8 cellular contexts compared by ENCODE assay signal in the genomic region with DNA sequence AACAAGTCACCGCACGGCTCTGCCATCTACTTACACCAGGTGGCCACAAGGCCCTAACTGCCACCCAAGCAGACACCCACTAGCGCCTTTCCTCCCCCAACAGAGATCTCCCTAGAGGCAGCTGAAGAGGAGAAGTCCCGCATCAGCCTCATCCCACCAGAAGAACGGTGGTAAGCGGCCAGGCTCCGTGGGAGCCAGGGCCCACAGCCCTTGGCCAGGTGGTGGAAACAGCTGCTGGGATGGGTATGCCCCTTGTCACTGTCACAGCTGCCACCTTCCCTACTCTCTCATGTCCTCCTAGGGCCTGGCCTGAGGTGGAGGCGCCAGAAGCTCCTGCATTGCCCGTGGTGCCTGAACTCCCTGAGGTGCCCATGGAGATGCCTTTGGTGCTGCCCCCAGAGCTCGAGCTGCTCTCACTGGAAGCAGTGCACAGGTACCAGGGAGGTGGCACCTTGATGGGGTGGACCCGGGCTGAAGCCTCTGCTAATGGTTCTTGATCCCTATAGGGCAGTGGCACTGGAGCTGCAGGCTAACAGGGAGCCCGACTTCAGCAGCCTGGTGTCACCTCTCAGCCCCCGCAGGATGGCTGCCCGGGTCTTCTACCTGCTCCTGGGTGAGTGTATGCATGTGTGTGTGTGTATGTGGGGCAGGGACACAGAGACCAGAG. TPM values are rescaled to one million over a fixed set of nuclear protein-coding genes. Genes with fewer than 3 reads are reported as not detected.
DNase-seq lines count a peak whose midpoint lies in the region; ATAC-seq, FAIRE-seq and TF ChIP-seq lines count a peak whose summit lies in the region.

No MANE protein-coding gene starts in this region.

- H3K4me3 ChIP-seq in heart left ventricle: no peak overlapping the region
- no peak overlapping the region for H3K4me3 ChIP-seq in coronary artery

- peak overlapping the region in 1 of 3 experiments; percentile 11 for H3K4me3 Mint-ChIP-seq in nephron

- intact Hi-C loops in heart left ventricle (cut with DNase I) (no loop called here), Right ventricle myocardium inferior (cut with DNase I) (no loop called here)

- 86 to 92% (median 89%) methylated on average over 8 to 14 of the region's 14 CpGs for WGBS in heart left ventricle, 4 donors

- no peaks in the 10 kb centered on the region for H3K9me3 Mint-ChIP-seq in nephron

- H3K4me1 ChIP-seq in heart left ventricle: peaks cover 0 to 17% (median 9%) of the 10 kb centered on the region in 12 donors

- no peaks in the 10 kb centered on the region for H3K9me3 ChIP-seq in heart left ventricle

- peaks cover 48% of the 10 kb centered on the region for H3K36me3 Mint-ChIP-seq in nephron (ENCODE audit: low read depth)

- no peak for TF ChIP-seq POLR2A in heart left ventricle (IDR thresholded peaks at IDR 0.05)

- H3K36me3 ChIP-seq in heart left ventricle: peaks cover 4 to 95% (median 71%) of the 10 kb centered on the region in 9 donors

- ATAC-seq in heart left ventricle (peak in 3 of 4 donors; percentile 3 to 17 (median 16)), Right ventricle myocardium inferior (no peak), GM21723 (IDR thresholded peaks at IDR 0.05; ENCODE audit: unreplicated experiment) (no peak), HG03025 (IDR thresholded peaks at IDR 0.05; ENCODE audit: low FRiP score, unreplicated experiment) (no peak)

- TF ChIP-seq CTCF in heart left ventricle (IDR thresholded peaks at IDR 0.05) (no peak), coronary artery (IDR thresholded peaks at IDR 0.05) (no peak), nephron (IDR thresholded peaks at IDR 0.05; ENCODE audit: unreplicated experiment in 3 of 3) (no peak)

- DNase-seq in heart left ventricle (no peak), Right ventricle myocardium inferior (ENCODE audit: missing footprints) (no peak), coronary artery (ENCODE audit: low spot score) (peak; percentile 71), NCI-H2081 (lab: John Stamatoyannopoulos, UW) (no peak), urothelium cell line (ENCODE audit: low spot score) (no peak)

- H3K27me3 ChIP-seq in heart left ventricle: no peaks in the 10 kb centered on the region

- H3K27ac Mint-ChIP-seq in nephron: peak overlapping the region; percentile 97 to 98 (median 97)

- FAIRE-seq in urothelium cell line (lab: Jason Lieb, UNC): no peak

- no peaks in the 10 kb centered on the region for H3K27me3 Mint-ChIP-seq in nephron (ENCODE audit: low read depth)

- H3K4me1 Mint-ChIP-seq in nephron: peaks cover 10% of the 10 kb centered on the region

- H3K27ac ChIP-seq in heart left ventricle (peak overlapping the region; percentile 45 to 86 (median 68)), coronary artery (peak overlapping the region in 1 of 2 donors; percentile 77)

RNA-seq across cellular contexts. Expression of gene REC8, which starts 7.5 kb away (rescaled TPM):
- total RNA-seq in heart left ventricle: 10 to 100 TPM in 2 of 9 donors, 1 to 10 TPM in 6, under 1 TPM in 1; 0.32 to 25.3 (median 4.4) TPM
- polyA plus RNA-seq in heart left ventricle: 1 to 10 TPM; 2.2 to 4.8 TPM
- 2.4 TPM for total RNA-seq in Right ventricle myocardium inferior

RNA-seq across cellular contexts. Expression of gene IPO4, which starts 9.2 kb away (rescaled TPM):
- total RNA-seq in heart left ventricle (10 to 100 TPM in 8 of 9 donors, 1 to 10 TPM in 1; 9.1 to 25.6 (median 17.2) TPM), Right ventricle myocardium inferior (10.5 TPM)
- 10 to 100 TPM in 1 of 2 donors, 1 to 10 TPM in 1; 1.8 to 40.0 TPM for polyA plus RNA-seq in heart left ventricle

RNA-seq across cellular contexts. Expression of gene TM9SF1, which starts 15.8 kb away (rescaled TPM):
- total RNA-seq in heart left ventricle (10 to 100 TPM; 15.4 to 32.3 (median 26.3) TPM), Right ventricle myocardium inferior (23.2 TPM)
- 10 to 100 TPM in 1 of 2 donors, 1 to 10 TPM in 1; 6.1 to 52.8 TPM for polyA plus RNA-seq in heart left ventricle

RNA-seq across cellular contexts. Expression of gene IRF9, which starts 18.4 kb away (rescaled TPM):
- 100 to 1,000 TPM in 1 of 9 donors, 10 to 100 TPM in 8; 23.4 to 169 (median 29.8) TPM for total RNA-seq in heart left ventricle
- polyA plus RNA-seq in heart left ventricle: 10 to 100 TPM; 26.6 to 30.4 TPM
- 30.5 TPM for total RNA-seq in Right ventricle myocardium inferior

RNA-seq across cellular contexts. Expression of gene TSSK4, which starts 26.1 kb away (rescaled TPM):
- total RNA-seq in heart left ventricle (under 1 TPM in 1 of 9 donors, not detected in 8; 0.19 TPM), Right ventricle myocardium inferior (0.43 TPM)
- under 1 TPM in 1 of 2 donors, not detected in 1; 0.23 TPM for polyA plus RNA-seq in heart left ventricle

Comparison
In these comparisons a context has a peak if more than half of its experiments do, and no peak if none do; other contexts are left out.
1. ATAC-seq: peak in heart left ventricle (3 of 4); none in Right ventricle myocardium inferior (single experiment), GM21723 (single experiment) and HG03025 (single experiment).